Comparison of ENCODE assay signal across 1 cellular context in the genomic region with DNA sequence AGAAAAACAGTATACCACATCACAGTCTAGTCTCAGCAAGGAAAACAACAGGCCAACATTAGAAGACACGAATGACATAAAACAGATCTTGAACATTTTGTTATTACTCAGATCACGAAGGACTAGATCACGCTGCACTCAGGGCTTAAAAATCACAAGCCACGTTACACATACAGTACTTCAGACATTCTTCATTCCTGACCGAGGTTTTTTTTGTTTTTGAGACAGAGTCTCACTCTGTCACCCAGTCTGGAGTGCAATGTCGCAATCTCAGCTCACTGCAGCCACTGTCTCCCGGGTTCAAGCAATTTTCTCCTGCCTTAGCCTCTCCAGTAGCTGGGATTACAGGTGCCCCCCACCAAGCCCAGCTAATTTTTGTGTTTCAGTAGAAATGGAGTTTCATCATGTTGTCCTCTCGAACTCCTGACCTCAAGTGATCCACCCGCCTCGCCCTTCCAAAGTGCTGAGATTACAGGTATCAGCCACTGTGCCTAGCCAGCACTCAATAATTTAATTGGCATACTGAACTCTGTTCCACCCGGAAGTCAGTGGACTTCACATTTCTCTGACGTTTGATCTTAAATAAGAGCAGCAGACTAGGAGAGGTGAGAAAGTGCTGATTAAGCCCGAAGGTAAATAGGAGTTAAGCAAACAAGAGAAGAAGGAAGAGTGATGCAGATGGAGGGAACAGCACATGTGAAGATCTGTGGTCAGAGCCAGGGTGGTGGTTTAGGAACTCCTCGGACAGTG.
TF ChIP-seq lines count a peak whose summit lies in the region.

No MANE protein-coding gene starts in this region.

TF ChIP-seq in A549, 52 proteins besides CTCF, POLR2A, EP300 and RAD21 (continued from another document):
- TF ChIP-seq, protein P1, sequence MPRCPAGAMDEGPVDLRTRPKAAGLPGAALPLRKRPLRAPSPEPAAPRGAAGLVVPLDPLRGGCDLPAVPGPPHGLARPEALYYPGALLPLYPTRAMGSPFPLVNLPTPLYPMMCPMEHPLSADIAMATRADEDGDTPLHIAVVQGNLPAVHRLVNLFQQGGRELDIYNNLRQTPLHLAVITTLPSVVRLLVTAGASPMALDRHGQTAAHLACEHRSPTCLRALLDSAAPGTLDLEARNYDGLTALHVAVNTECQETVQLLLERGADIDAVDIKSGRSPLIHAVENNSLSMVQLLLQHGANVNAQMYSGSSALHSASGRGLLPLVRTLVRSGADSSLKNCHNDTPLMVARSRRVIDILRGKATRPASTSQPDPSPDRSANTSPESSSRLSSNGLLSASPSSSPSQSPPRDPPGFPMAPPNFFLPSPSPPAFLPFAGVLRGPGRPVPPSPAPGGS (IDR thresholded peaks at IDR 0.05) = no peak
- no peak for TF ChIP-seq ZFP36 (IDR thresholded peaks at IDR 0.05; ENCODE audit: borderline replicate concordance, partially characterized antibody)
- TF ChIP-seq, protein P2, sequence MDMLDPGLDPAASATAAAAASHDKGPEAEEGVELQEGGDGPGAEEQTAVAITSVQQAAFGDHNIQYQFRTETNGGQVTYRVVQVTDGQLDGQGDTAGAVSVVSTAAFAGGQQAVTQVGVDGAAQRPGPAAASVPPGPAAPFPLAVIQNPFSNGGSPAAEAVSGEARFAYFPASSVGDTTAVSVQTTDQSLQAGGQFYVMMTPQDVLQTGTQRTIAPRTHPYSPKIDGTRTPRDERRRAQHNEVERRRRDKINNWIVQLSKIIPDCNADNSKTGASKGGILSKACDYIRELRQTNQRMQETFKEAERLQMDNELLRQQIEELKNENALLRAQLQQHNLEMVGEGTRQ (IDR thresholded peaks at IDR 0.05) = no peak
